In the genomic region with DNA sequence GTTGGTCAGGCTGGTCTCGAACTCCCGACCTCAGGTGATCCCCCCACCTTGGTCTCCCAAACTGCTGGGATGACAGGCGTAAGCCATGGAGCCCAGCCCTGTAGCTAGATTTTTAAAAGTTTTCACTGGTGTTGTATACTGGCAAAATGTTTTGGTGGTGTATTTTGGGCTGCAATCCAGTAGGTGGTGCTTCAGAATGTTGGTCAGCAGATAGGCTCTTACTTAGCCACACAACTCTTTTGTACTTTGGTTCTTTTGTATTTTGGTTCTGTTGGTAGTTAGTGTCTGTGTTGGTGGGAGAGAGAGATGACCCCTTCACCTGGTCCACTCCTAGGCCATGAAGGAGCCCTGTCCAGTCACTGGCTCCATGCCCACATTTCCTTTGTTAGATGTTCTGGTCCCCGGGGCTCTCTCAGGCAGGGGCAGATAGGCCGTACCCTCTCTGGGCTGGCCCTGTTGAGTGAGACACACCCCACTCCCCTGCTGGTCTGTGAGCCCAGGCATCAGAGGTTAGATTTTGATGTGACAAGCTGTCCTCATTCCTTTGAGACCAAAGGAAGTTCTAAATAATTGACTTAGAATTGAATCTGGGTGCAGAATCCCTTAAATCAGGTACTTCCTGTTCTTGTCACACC, we compare ENCODE assay signal across 8 cellular contexts.
DNase-seq lines count a peak whose midpoint lies in the region; ATAC-seq and TF ChIP-seq lines count a peak whose summit lies in the region.

No MANE protein-coding gene starts in this region.

- H3K4me2 ChIP-seq in DND-41 (ENCODE audit: insufficient read depth, low read length), result no peak overlapping the region

- no peaks in the 10 kb centered on the region for H3K9me3 ChIP-seq in DND-41 (ENCODE audit: insufficient read depth, low read length, severe bottlenecking)

- no peak overlapping the region for H3K27ac ChIP-seq in DND-41 (ENCODE audit: low read length)

- no peaks in the 10 kb centered on the region for H3K27me3 Mint-ChIP-seq in T-cell

- no peak overlapping the region for H3K9ac ChIP-seq in DND-41 (ENCODE audit: low read depth, low read length)

- peaks cover 14% of the 10 kb centered on the region; the same call in 1 of the 2 replicates for H4K20me1 ChIP-seq in DND-41 (ENCODE audit: insufficient read depth, low read length)

- H3K4me3 Mint-ChIP-seq in stimulated activated effector memory CD8-positive, alpha-beta T cell treated with anti-CD3 and anti-CD28 coated beads, Interleukin-12 subunit alpha, Interleukin-12 subunit beta, amount 100 ng/mL, for 72 hours, result no peak overlapping the region
- H3K4me3 Mint-ChIP-seq in T-cell, result no peak overlapping the region

- H3K4me3 ChIP-seq in DND-41 (ENCODE audit: low read depth in 1 of 2, low read length in 2 of 2), result no peak overlapping the region

- POLR2A ChIA-PET in T-cell (lab: Charles Lee), result no interaction called here

- DNase-seq in DND-41, result no peak
- peak; percentile 31 for DNase-seq in H4 (ENCODE audit: low spot score)
- DNase-seq in RPMI7951 (ENCODE audit: low read depth), result peak; percentile 51
- DNase-seq in hepatic stellate cell (ENCODE audit: low spot score), result peak; percentile 12
- no peak for DNase-seq in NCI-H748 treated with DMSO at 0.1 percent for 48 hours (lab: John Stamatoyannopoulos, UW)
- DNase-seq in stimulated activated naive CD8-positive, alpha-beta T cell treated with anti-CD3 and anti-CD28 coated beads, Interleukin-15, Interleukin-2, amounts not matched to agents 100 U/mL and 50 U/mL, for 24 hours, result no peak
- DNase-seq in stimulated activated effector memory CD8-positive, alpha-beta T cell treated with anti-CD3 and anti-CD28 coated beads, Interleukin-12 subunit alpha, Interleukin-12 subunit beta, amount 100 ng/mL, for 72 hours (ENCODE audit: low spot score in 2 of 2), result no peak
- DNase-seq in T-cell, result no peak

- H3K36me3 Mint-ChIP-seq in stimulated activated effector memory CD8-positive, alpha-beta T cell treated with anti-CD3 and anti-CD28 coated beads, Interleukin-12 subunit alpha, Interleukin-12 subunit beta, amount 100 ng/mL, for 72 hours, result no peaks in the 10 kb centered on the region
- peaks cover 15% of the 10 kb centered on the region for H3K36me3 Mint-ChIP-seq in T-cell

- ATAC-seq in DND-41 (ENCODE audit: insufficient read depth, low read depth) (0 out of 3 replicates have a peak, but pooled peaks have one; percentile 42), T-cell (replicated peaks in 1 of 4) (no peak)
- no peak for ATAC-seq in stimulated activated naive CD8-positive, alpha-beta T cell treated with anti-CD3 and anti-CD28 coated beads, Interleukin-15, Interleukin-2, amounts not matched to agents 100 U/mL and 50 U/mL, for 24 hours
- ATAC-seq in stimulated activated effector memory CD8-positive, alpha-beta T cell treated with anti-CD3 and anti-CD28 coated beads, Interleukin-12 subunit alpha, Interleukin-12 subunit beta, amount 100 ng/mL, for 72 hours, result no peak

- CTCF ChIA-PET in T-cell (lab: Charles Lee), result no interaction called here

- H3K79me2 ChIP-seq in DND-41 (ENCODE audit: insufficient read depth, low read length), result peaks cover 15% of the 10 kb centered on the region

- H2AFZ ChIP-seq in DND-41 (ENCODE audit: low read depth, low read length), result no peak overlapping the region

- peaks cover 3% of the 10 kb centered on the region; the same call in 1 of the 2 replicates for H3K4me1 ChIP-seq in DND-41 (ENCODE audit: insufficient read depth, low read length)

- no peaks in the 10 kb centered on the region for H3K9me3 Mint-ChIP-seq in stimulated activated effector memory CD8-positive, alpha-beta T cell treated with anti-CD3 and anti-CD28 coated beads, Interleukin-12 subunit alpha, Interleukin-12 subunit beta, amount 100 ng/mL, for 72 hours
- H3K9me3 Mint-ChIP-seq in T-cell, result peaks cover 0 to 5% (median 0%) of the 10 kb centered on the region in 3 donors

- peaks cover 38% of the 10 kb centered on the region for H3K4me1 Mint-ChIP-seq in stimulated activated effector memory CD8-positive, alpha-beta T cell treated with anti-CD3 and anti-CD28 coated beads, Interleukin-12 subunit alpha, Interleukin-12 subunit beta, amount 100 ng/mL, for 72 hours
- H3K4me1 Mint-ChIP-seq in T-cell, result peaks cover 41 to 62% (median 51%) of the 10 kb centered on the region in 3 donors

- no peaks in the 10 kb centered on the region for H3K27me3 ChIP-seq in DND-41 (ENCODE audit: insufficient read depth, low read length, poor library complexity)

- H3K27ac Mint-ChIP-seq in stimulated activated effector memory CD8-positive, alpha-beta T cell treated with anti-CD3 and anti-CD28 coated beads, Interleukin-12 subunit alpha, Interleukin-12 subunit beta, amount 100 ng/mL, for 72 hours, result no peak overlapping the region
- no peak overlapping the region for H3K27ac Mint-ChIP-seq in T-cell

- H3K36me3 ChIP-seq in DND-41 (ENCODE audit: insufficient read depth, low read length), result no peaks in the 10 kb centered on the region

- TF ChIP-seq CTCF in DND-41 (IDR thresholded peaks at IDR 0.05; ENCODE audit: borderline replicate concordance, extremely low read depth, low read length, poor library complexity, severe bottlenecking), result peak; percentile 47

Comparison
In these comparisons a context has a peak if more than half of its experiments do, and no peak if none do; other contexts are left out.
1. DNase-seq: peak in H4 (single experiment), RPMI7951 (single experiment) and hepatic stellate cell (single experiment); none in DND-41 (single experiment), NCI-H748 treated with DMSO at 0.1 percent for 48 hours (single experiment), stimulated activated naive CD8-positive, alpha-beta T cell treated with anti-CD3 and anti-CD28 coated beads, Interleukin-15, Interleukin-2, amounts not matched to agents 100 U/mL and 50 U/mL, for 24 hours (single experiment), stimulated activated effector memory CD8-positive, alpha-beta T cell treated with anti-CD3 and anti-CD28 coated beads, Interleukin-12 subunit alpha, Interleukin-12 subunit beta, amount 100 ng/mL, for 72 hours (0 of 2) and T-cell (0 of 34).